ENCODE assay signal across 8 cellular contexts in genomic region chr11:118928870-118929495, GRCh38. TPM values are rescaled to one million over a fixed set of nuclear protein-coding genes. Genes with fewer than 3 reads are reported as not detected.
DNase-seq lines count a peak whose midpoint lies in the region; ATAC-seq and TF ChIP-seq lines count a peak whose summit lies in the region.

No MANE protein-coding gene starts in this region.

- H3K9me3 ChIP-seq in CD4-positive, alpha-beta T cell (ENCODE audit: control insufficient read depth, low read length): no peaks in the 10 kb centered on the region
- H3K9me3 ChIP-seq in HAP-1 (no peaks in the 10 kb centered on the region), OCI-LY3 (ENCODE audit: insufficient read depth, low read length) (no peaks in the 10 kb centered on the region)

- H3K36me3 ChIP-seq in HAP-1 (replicated peaks) (no peaks in the 10 kb centered on the region), OCI-LY3 (replicated peaks; ENCODE audit: low read depth, low read length) (no peaks in the 10 kb centered on the region)

- peak overlapping the region; percentile 95 for H3K4me2 ChIP-seq in OCI-LY3 (ENCODE audit: low read length)

- peak; percentile 1 for ATAC-seq in CD4-positive, alpha-beta T cell (ENCODE audit: poor library complexity)
- ATAC-seq in sciatic nerve: peak; percentile 74
- no peak for ATAC-seq in GM19328 (IDR thresholded peaks at IDR 0.05; ENCODE audit: unreplicated experiment)
- no peak for ATAC-seq in HG03460 (IDR thresholded peaks at IDR 0.05; ENCODE audit: unreplicated experiment)

- H3K27ac ChIP-seq in CD4-positive, alpha-beta T cell (ENCODE audit: low read depth, low read length): peak overlapping the region; percentile 98
- H3K27ac ChIP-seq in OCI-LY3 (ENCODE audit: low read length) (peak overlapping the region; percentile 78), angular gyrus (ENCODE audit: low read depth, low read length) (peak overlapping the region; percentile 97)

- H2AFZ ChIP-seq in OCI-LY3 (ENCODE audit: low read depth, low read length): peak overlapping the region; percentile 49; the same call in 1 of the 2 replicates

- peaks cover 60% of the 10 kb centered on the region for H3K4me1 Mint-ChIP-seq in CD4-positive, alpha-beta T cell (ENCODE audit: low read depth)

- H3K79me2 ChIP-seq in OCI-LY3 (ENCODE audit: low read length): peaks cover 14% of the 10 kb centered on the region

- H3K4me3 Mint-ChIP-seq in CD4-positive, alpha-beta T cell: peak overlapping the region; percentile 89

- peaks cover 43% of the 10 kb centered on the region for H3K36me3 Mint-ChIP-seq in CD4-positive, alpha-beta T cell (ENCODE audit: low read depth)

- in situ Hi-C loops in HAP-1 (cut with MboI; ENCODE audit: low sequenced_read_pairs): no loop called here

- intact Hi-C loops in CD4-positive, alpha-beta T cell (cut with DNase I, micrococcal nuclease): loop anchor here in 1 of 2 experiments (1.0 to 2.0 kb wide), 2 partner anchors 22 to 52 kb away; no protein-coding TSS in a partner anchor
- intact Hi-C loops in sciatic nerve (cut with DNase I): loop anchor here (1.0 kb wide), 1 partner anchor 22 kb away; no protein-coding TSS in a partner anchor

- POLR2A ChIA-PET in CD4-positive, alpha-beta T cell (lab: Charles Lee): interaction anchor here (0.9 to 9.8 kb wide), 8 partner anchors 12 to 139 kb away, joined by 3 to 187 read pairs (median 6); partner anchors contain the start of genes CENATAC, DDX6 and VPS11

- H3K27me3 Mint-ChIP-seq in CD4-positive, alpha-beta T cell: peaks cover 5% of the 10 kb centered on the region

- H3K4me1 ChIP-seq in HAP-1: peaks cover 13% of the 10 kb centered on the region
- peaks cover 27% of the 10 kb centered on the region for H3K4me1 ChIP-seq in OCI-LY3 (ENCODE audit: low read length)

- no peaks in the 10 kb centered on the region for H3K9me3 Mint-ChIP-seq in CD4-positive, alpha-beta T cell

- no peak for TF ChIP-seq CTCF in CD4-positive, alpha-beta T cell (IDR thresholded peaks at IDR 0.05)
- TF ChIP-seq CTCF in OCI-LY3 (IDR thresholded peaks at IDR 0.05; ENCODE audit: low read depth, low read length): no peak

- H3K9ac ChIP-seq in OCI-LY3 (ENCODE audit: low read length): peak overlapping the region; percentile 76

- no peak for DNase-seq in CD4-positive, alpha-beta T cell
- DNase-seq in HAP-1 (ENCODE audit: low spot score in 2 of 2) (peak; percentile 62 to 80), hepatic stellate cell (ENCODE audit: low spot score) (peak; percentile 82), sciatic nerve (ENCODE audit: low spot score) (peak; percentile 76)

- H3K27ac Mint-ChIP-seq in CD4-positive, alpha-beta T cell: peak overlapping the region; percentile 97

- H3K4me3 ChIP-seq in HAP-1 (peak overlapping the region; percentile 56), OCI-LY3 (ENCODE audit: low read length) (peak overlapping the region; percentile 85)

- H4K20me1 ChIP-seq in OCI-LY3 (ENCODE audit: insufficient read depth, low read length): no peaks in the 10 kb centered on the region

- CTCF ChIA-PET in CD4-positive, alpha-beta T cell (lab: Charles Lee): interaction anchor here (0.6 to 3.5 kb wide), 9 partner anchors 13 to 153 kb away, joined by 3 to 42 read pairs (median 5); partner anchors contain the start of gene DDX6

- H3K27me3 ChIP-seq in CD4-positive, alpha-beta T cell (ENCODE audit: control insufficient read depth, insufficient read depth, low read length): no peaks in the 10 kb centered on the region
- no peaks in the 10 kb centered on the region for H3K27me3 ChIP-seq in HAP-1 (ENCODE audit: low read depth)
- H3K27me3 ChIP-seq in OCI-LY3 (ENCODE audit: low read depth, low read length): peaks cover 5% of the 10 kb centered on the region; the same call in 1 of the 2 replicates

RNA-seq across cellular contexts. Expression of gene BCL9L, which starts 3.3 kb away (rescaled TPM):
- total RNA-seq in CD4-positive, alpha-beta T cell: 100 to 1,000 TPM; 326 to 332 TPM
- total RNA-seq in sciatic nerve: 53.6 TPM

RNA-seq across cellular contexts. Expression of gene UPK2, which starts 27.1 kb away (rescaled TPM):
- total RNA-seq in CD4-positive, alpha-beta T cell: under 1 TPM in 1 of 2 experiments, not detected in 1; 0.27 TPM
- total RNA-seq in sciatic nerve: not detected

RNA-seq across cellular contexts. Expression of gene FOXR1, which starts 42.6 kb away (rescaled TPM):
- total RNA-seq in CD4-positive, alpha-beta T cell: not detected
- not detected for total RNA-seq in sciatic nerve

RNA-seq across cellular contexts. Expression of gene CXCR5, which starts 45.3 kb away (rescaled TPM):
- 10 to 100 TPM; 13.2 to 14.3 TPM for total RNA-seq in CD4-positive, alpha-beta T cell
- 0.18 TPM for total RNA-seq in sciatic nerve

Comparison
In these comparisons a context has a peak if more than half of its experiments do, and no peak if none do; other contexts are left out.
1. ATAC-seq: peak in CD4-positive, alpha-beta T cell (single experiment) and sciatic nerve (single experiment); none in GM19328 (single experiment) and HG03460 (single experiment).
2. DNase-seq: peak in HAP-1 (2 of 2), hepatic stellate cell (single experiment) and sciatic nerve (single experiment); none in CD4-positive, alpha-beta T cell (0 of 10).
3. Peak in every context shown above with its lines, with median percentiles within 50 percentile points of each other: H3K27ac ChIP-seq.